Comparison of ENCODE assay signal across 24 cellular contexts in genomic region chr3:25144430-25144829, GRCh38.
"Had no signal": no experiment of that assay in that cellular context is flagged by ENCODE, and none has a peak within 500 bp of the region (broad histone marks: within the 10 kb centered on the region; RNA-seq: fewer than 3 reads in every experiment).

No MANE protein-coding gene starts in this region.

- FAIRE-seq: colon had no signal

- H3K4me1 ChIP-seq: Peyer's patch, SJCRH30 had no signal

- H3K36me3 ChIP-seq: brain microvascular endothelial cell, cardiac muscle cell, Peyer's patch, SJCRH30 had no signal

- ATAC-seq: activated CD4-positive, CD25-positive, alpha-beta regulatory T cell treated with anti-CD3 and anti-CD28 coated beads, Interleukin-2, amount 50 U/mL, for 24 hours; activated CD8-positive, alpha-beta memory T cell treated with anti-CD3 and anti-CD28 coated beads, Interleukin-2, amount 10 ng/mL, durations not matched to agents 7 days and 5 days; activated naive CD4-positive, alpha-beta T cell treated with anti-CD3 and anti-CD28 coated beads, Interleukin-2, amount 50 U/mL, for 72 hours; activated T-cell treated with anti-CD3 and anti-CD28 coated beads, Interleukin-2, amount 50 U/mL, for 4 hours had no signal

- DNase-seq: activated CD4-positive, alpha-beta T cell treated with anti-CD3 and anti-CD28 coated beads for 4 hours; activated CD4-positive, alpha-beta T cell treated with anti-CD3 and anti-CD28 coated beads, Interleukin-2, amount 50 U/mL, for 4 hours; activated CD8-positive, alpha-beta memory T cell treated with anti-CD3 and anti-CD28 coated beads, Interleukin-2, amount 10 ng/mL, durations not matched to agents 7 days and 5 days; activated effector memory CD4-positive, alpha-beta T cell treated with anti-CD3 and anti-CD28 coated beads, Interleukin-2, amount 50 U/mL, for 16 hours; activated naive CD4-positive, alpha-beta T cell treated with Interleukin-2 at 50 U/mL for 16 hours; activated T-cell treated with anti-CD3 and anti-CD28 coated beads, Interleukin-2, amount 50 U/mL, for 4 hours; amygdala; brain microvascular endothelial cell; cerebellar nuclear complex; Karpas-422; MM.1S; NCI-H1930; NCI-H2107; NCI-H446; NCI-H524; NCI-H748 treated with DMSO at 0.1 percent for 48 hours; Peyer's patch; Right ventricle myocardium superior had no signal

- H3K27ac ChIP-seq: brain microvascular endothelial cell, cardiac muscle cell, Peyer's patch, RWPE1, SJCRH30 had no signal

- H3K9me3 ChIP-seq: Peyer's patch, SJCRH30 had no signal

- H3K4me3 ChIP-seq: cardiac muscle cell, Peyer's patch, SJCRH30 had no signal

- H3K27me3 ChIP-seq: brain microvascular endothelial cell, cardiac muscle cell, Peyer's patch, SJCRH30 had no signal
